12 cellular contexts compared by ENCODE assay signal in genomic region chr4:108313546-108314339, GRCh38.
"Had no signal": no experiment of that assay in that cellular context is flagged by ENCODE, and none has a peak within 500 bp of the region (broad histone marks: within the 10 kb centered on the region; RNA-seq: fewer than 3 reads in every experiment).

No MANE protein-coding gene starts in this region.

- H3K4me3 Mint-ChIP-seq: effector memory CD8-positive, alpha-beta T cell; neural crest cell had no signal

- H3K36me3 ChIP-seq: gastroesophageal sphincter, right lobe of liver had no signal

- ATAC-seq: effector memory CD8-positive, alpha-beta T cell; gastroesophageal sphincter; right lobe of liver; SK-N-SH treated with all-trans-retinoic acid at 6 μM for 48 hours had no signal

- DNase-seq: activated CD8-positive, alpha-beta memory T cell treated with anti-CD3 and anti-CD28 coated beads for 24 hours; activated naive CD4-positive, alpha-beta T cell; activated naive CD8-positive, alpha-beta T cell treated with anti-CD3 and anti-CD28 coated beads, Interleukin-2, amount 50 U/mL, for 24 hours; aorta; dermis blood vessel endothelial cell; effector memory CD8-positive, alpha-beta T cell; kidney; right lobe of liver had no signal

- H3K4me1 Mint-ChIP-seq: neural crest cell had no signal

- H3K4me3 ChIP-seq: gastroesophageal sphincter, right lobe of liver had no signal

- H3K27ac ChIP-seq: gastroesophageal sphincter, right lobe of liver, VCaP had no signal

- H3K9me3 ChIP-seq: gastroesophageal sphincter, right lobe of liver had no signal

- H3K9me3 Mint-ChIP-seq: activated naive CD8-positive, alpha-beta T cell treated with anti-CD3 and anti-CD28 coated beads, Interleukin-2, amount 50 U/mL, for 24 hours had no signal

- H3K4me1 ChIP-seq: gastroesophageal sphincter, right lobe of liver had no signal

- H3K27me3 ChIP-seq: gastroesophageal sphincter, right lobe of liver had no signal

- H3K27ac Mint-ChIP-seq: activated naive CD8-positive, alpha-beta T cell treated with anti-CD3 and anti-CD28 coated beads, Interleukin-2, amount 50 U/mL, for 24 hours; effector memory CD8-positive, alpha-beta T cell had no signal
